Comparison of ENCODE assay signal across 17 cellular contexts in the genomic region with DNA sequence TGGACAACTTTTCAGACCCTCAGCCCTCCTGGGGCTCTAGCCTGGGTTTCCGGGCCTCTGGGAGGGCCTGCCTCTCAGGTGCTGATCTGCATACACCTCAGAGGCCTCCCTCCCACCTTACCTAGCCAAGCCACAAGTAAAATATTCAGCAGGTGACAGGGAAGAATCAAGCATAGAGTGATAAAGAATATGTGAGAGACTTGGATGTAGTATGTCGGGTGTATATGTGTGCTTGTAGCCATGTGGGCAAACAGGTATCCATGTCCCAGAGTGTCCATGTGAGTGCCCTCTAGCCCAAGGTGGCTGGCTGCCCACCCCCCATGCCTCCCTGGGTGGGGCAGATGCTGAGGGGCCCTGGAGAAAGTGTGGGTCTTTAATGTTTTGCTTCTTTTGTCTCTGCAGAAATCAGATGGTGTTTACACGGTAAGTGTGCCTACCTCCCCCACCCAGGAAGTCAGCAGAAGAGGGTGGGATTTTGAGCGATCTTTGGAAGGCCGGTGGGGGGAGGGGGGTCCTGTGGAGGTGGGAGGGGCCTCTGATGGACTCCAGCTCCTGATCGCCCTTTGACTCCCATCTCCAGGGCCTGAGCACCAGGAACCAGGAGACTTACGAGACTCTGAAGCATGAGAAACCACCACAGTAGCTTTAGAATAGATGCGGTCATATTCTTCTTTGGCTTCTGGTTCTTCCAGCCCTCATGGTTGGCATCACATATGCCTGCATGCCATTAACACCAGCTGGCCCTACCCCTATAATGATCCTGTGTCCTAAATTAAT. TPM values are rescaled to one million over a fixed set of nuclear protein-coding genes. Genes with fewer than 3 reads are reported as not detected.
A peak's percentile ranks its signal among the peaks of the same experiment; 100 is the strongest.
DNase-seq lines count a peak whose midpoint lies in the region; ATAC-seq and TF ChIP-seq lines count a peak whose summit lies in the region.
"Had no signal": no experiment of that assay in that cellular context is flagged by ENCODE, and none has a peak within 500 bp of the region (broad histone marks: within the 10 kb centered on the region; RNA-seq: fewer than 3 reads in every experiment).

No MANE protein-coding gene starts in this region.

- CTCF ChIA-PET in activated CD8-positive, alpha-beta T cell treated with anti-CD3 and anti-CD28 coated beads for 36 hours (lab: Charles Lee), result interaction anchor here (0.9 to 15.8 kb wide), 7 partner anchors 9 to 164 kb away, joined by 3 to 306 read pairs (median 6); partner anchors contain the start of genes ADAMTS4 and NDUFS2

- H4K5ac ChIP-seq in mesendoderm (ENCODE audit: low read length), result no peak overlapping the region

- H3K9ac ChIP-seq in mesendoderm (ENCODE audit: low read length), result no peak overlapping the region

- H2BK120ac ChIP-seq in mesendoderm (ENCODE audit: low read depth, low read length), result no peak overlapping the region

- no peak overlapping the region for H3K23ac ChIP-seq in mesendoderm (ENCODE audit: low read length)

- H3K4me1 Mint-ChIP-seq in T-helper 2 cell treated with Interferon-gamma antibody and Interleukin-4, amounts not matched to agents 5 μg/mL and 100 μg/mL, for 36 hours (ENCODE audit: low read depth), result peaks cover 29% of the 10 kb centered on the region
- H3K4me1 Mint-ChIP-seq in activated CD8-positive, alpha-beta T cell treated with anti-CD3 and anti-CD28 coated beads for 36 hours (ENCODE audit: low read depth), result peaks cover 54% of the 10 kb centered on the region
- peaks cover 65% of the 10 kb centered on the region for H3K4me1 Mint-ChIP-seq in stimulated activated naive CD8-positive, alpha-beta T cell treated with anti-CD3 and anti-CD28 coated beads, Interleukin-15, amount 100 ng/mL, for 72 hours

- H3K27ac ChIP-seq in right lobe of liver (peak overlapping the region; percentile 6 to 93 (median 90)), mesendoderm (ENCODE audit: low read depth, low read length) (no peak overlapping the region)
- H3K27ac ChIP-seq: 22Rv1 had no signal

- H3K36me3 Mint-ChIP-seq in T-helper 2 cell treated with Interferon-gamma antibody and Interleukin-4, amounts not matched to agents 5 μg/mL and 100 μg/mL, for 36 hours (ENCODE audit: low read depth), result peaks cover 16% of the 10 kb centered on the region
- peaks cover 15% of the 10 kb centered on the region for H3K36me3 Mint-ChIP-seq in activated CD8-positive, alpha-beta T cell treated with anti-CD3 and anti-CD28 coated beads for 36 hours (ENCODE audit: low read depth)

- H3K9me3 ChIP-seq in right lobe of liver, result no peaks in the 10 kb centered on the region
- H3K9me3 ChIP-seq: gastrocnemius medialis had no signal

- peak; percentile 11 for TF ChIP-seq POLR2A in right lobe of liver (IDR thresholded peaks at IDR 0.05)

- no peak overlapping the region for H3K4me2 ChIP-seq in mesendoderm (ENCODE audit: low read length)

- DNase-seq in T-helper 2 cell treated with Interferon-gamma antibody and Interleukin-4, amounts not matched to agents 5 μg/mL and 100 μg/mL, for 36 hours (ENCODE audit: low spot score), result no peak
- DNase-seq in T-helper 2 cell, result no peak
- no peak for DNase-seq in activated CD8-positive, alpha-beta T cell treated with anti-CD3 and anti-CD28 coated beads for 36 hours
- DNase-seq in right lobe of liver, result no peak
- no peak for DNase-seq in stimulated activated naive CD8-positive, alpha-beta T cell treated with anti-CD3 and anti-CD28 coated beads, Interleukin-15, amount 100 ng/mL, for 72 hours
- DNase-seq in HuH-7.5 (ENCODE audit: low spot score), result no peak
- no peak for DNase-seq in mesendoderm
- no peak for DNase-seq in NCI-H2107 treated with DMSO at 0.1 percent for 48 hours (lab: John Stamatoyannopoulos, UW; ENCODE audit: unreplicated experiment)
- DNase-seq: gastrocnemius medialis, H9, islet precursor cell, NCI-H187, NCI-H526, T-helper 1 cell had no signal

- no peaks in the 10 kb centered on the region for H3K79me2 ChIP-seq in mesendoderm (ENCODE audit: control insufficient read depth, insufficient read depth, low read length)

- H3K4me3 ChIP-seq in right lobe of liver, result no peak overlapping the region
- H3K4me3 ChIP-seq in mesendoderm (ENCODE audit: low read length), result no peak overlapping the region

- no peak overlapping the region for H2BK5ac ChIP-seq in mesendoderm (ENCODE audit: low read length)

- peaks cover 0 to 53% (median 8%) of the 10 kb centered on the region in 4 donors for H3K4me1 ChIP-seq in right lobe of liver
- H3K4me1 ChIP-seq in mesendoderm (ENCODE audit: control insufficient read depth, low read depth, low read length), result no peaks in the 10 kb centered on the region
- H3K4me1 ChIP-seq: gastrocnemius medialis had no signal

- intact Hi-C loops in activated CD8-positive, alpha-beta T cell treated with anti-CD3 and anti-CD28 coated beads for 36 hours (cut with micrococcal nuclease), result no loop called here
- intact Hi-C loops in right lobe of liver (cut with DNase I), result no loop called here

- no peaks in the 10 kb centered on the region for H3K79me1 ChIP-seq in mesendoderm (ENCODE audit: low read length)

- no peak for ATAC-seq in activated CD8-positive, alpha-beta T cell treated with anti-CD3 and anti-CD28 coated beads for 36 hours
- ATAC-seq in right lobe of liver, result peak in 2 of 4 donors; percentile 0 to 11
- no peak for ATAC-seq in stimulated activated naive CD8-positive, alpha-beta T cell treated with anti-CD3 and anti-CD28 coated beads, Interleukin-15, amount 100 ng/mL, for 72 hours
- ATAC-seq: gastrocnemius medialis had no signal

- no peak overlapping the region for H2AK5ac ChIP-seq in mesendoderm (ENCODE audit: low read length)

- H2BK15ac ChIP-seq in mesendoderm (replicated peaks; ENCODE audit: low read depth), result no peak overlapping the region

- H3K36me3 ChIP-seq in right lobe of liver (peaks cover 0 to 13% (median 4%) of the 10 kb centered on the region in 4 donors), mesendoderm (ENCODE audit: control insufficient read depth, insufficient read depth, low read length) (peaks cover 3% of the 10 kb centered on the region)

- no peak overlapping the region for H3K4me3 Mint-ChIP-seq in T-helper 2 cell treated with Interferon-gamma antibody and Interleukin-4, amounts not matched to agents 5 μg/mL and 100 μg/mL, for 36 hours
- no peak overlapping the region for H3K4me3 Mint-ChIP-seq in activated CD8-positive, alpha-beta T cell treated with anti-CD3 and anti-CD28 coated beads for 36 hours
- peak overlapping the region; percentile 34 to 36 for H3K4me3 Mint-ChIP-seq in stimulated activated naive CD8-positive, alpha-beta T cell treated with anti-CD3 and anti-CD28 coated beads, Interleukin-15, amount 100 ng/mL, for 72 hours
- H3K4me3 Mint-ChIP-seq: H9 had no signal

- TF ChIP-seq CTCF in activated CD8-positive, alpha-beta T cell treated with anti-CD3 and anti-CD28 coated beads for 36 hours (IDR thresholded peaks at IDR 0.05), result no peak
- TF ChIP-seq CTCF in right lobe of liver (IDR thresholded peaks at IDR 0.05), result no peak

- H3K18ac ChIP-seq in mesendoderm (ENCODE audit: low read length), result no peak overlapping the region

- no peak overlapping the region for H3K56ac ChIP-seq in mesendoderm (ENCODE audit: low read length)

- H3K27me3 ChIP-seq in right lobe of liver (no peaks in the 10 kb centered on the region), mesendoderm (ENCODE audit: insufficient read depth, low read length, poor library complexity) (no peaks in the 10 kb centered on the region)
- H3K27me3 ChIP-seq: gastrocnemius medialis had no signal

- POLR2A ChIA-PET in activated CD8-positive, alpha-beta T cell treated with anti-CD3 and anti-CD28 coated beads for 36 hours (lab: Charles Lee), result interaction anchor here (0.6 to 9.4 kb wide), 4 partner anchors 12 to 32 kb away, joined by 3 to 82 read pairs (median 4); partner anchors contain the start of genes ADAMTS4 and NDUFS2

- no peak overlapping the region for H4K8ac ChIP-seq in mesendoderm (ENCODE audit: low read depth, low read length)

- 24% methylated on average over 3 of the region's 8 CpGs for WGBS in right lobe of liver (ENCODE audit: insufficient coverage, low coverage, low lambda C conversion rate, missing lambda C conversion rate)
- no CpG with 5 or more reads among the region's 8 CpGs for WGBS in mesendoderm (ENCODE audit: extremely low coverage, insufficient coverage, low lambda C conversion rate)

- no peak overlapping the region for H3K4ac ChIP-seq in mesendoderm (ENCODE audit: low read depth, low read length)

- no peaks in the 10 kb centered on the region for H3K27me3 Mint-ChIP-seq in T-helper 2 cell treated with Interferon-gamma antibody and Interleukin-4, amounts not matched to agents 5 μg/mL and 100 μg/mL, for 36 hours (ENCODE audit: low read depth)
- no peaks in the 10 kb centered on the region for H3K27me3 Mint-ChIP-seq in activated CD8-positive, alpha-beta T cell treated with anti-CD3 and anti-CD28 coated beads for 36 hours
- no peaks in the 10 kb centered on the region for H3K27me3 Mint-ChIP-seq in stimulated activated naive CD8-positive, alpha-beta T cell treated with anti-CD3 and anti-CD28 coated beads, Interleukin-15, amount 100 ng/mL, for 72 hours

- no peaks in the 10 kb centered on the region for H3K9me3 Mint-ChIP-seq in T-helper 2 cell treated with Interferon-gamma antibody and Interleukin-4, amounts not matched to agents 5 μg/mL and 100 μg/mL, for 36 hours
- H3K9me3 Mint-ChIP-seq in activated CD8-positive, alpha-beta T cell treated with anti-CD3 and anti-CD28 coated beads for 36 hours, result no peaks in the 10 kb centered on the region
- no peaks in the 10 kb centered on the region for H3K9me3 Mint-ChIP-seq in stimulated activated naive CD8-positive, alpha-beta T cell treated with anti-CD3 and anti-CD28 coated beads, Interleukin-15, amount 100 ng/mL, for 72 hours
- H3K9me3 Mint-ChIP-seq: H9 had no signal

- peak overlapping the region; percentile 39 for H3K27ac Mint-ChIP-seq in T-helper 2 cell treated with Interferon-gamma antibody and Interleukin-4, amounts not matched to agents 5 μg/mL and 100 μg/mL, for 36 hours
- peak overlapping the region; percentile 76 for H3K27ac Mint-ChIP-seq in activated CD8-positive, alpha-beta T cell treated with anti-CD3 and anti-CD28 coated beads for 36 hours
- H3K27ac Mint-ChIP-seq in stimulated activated naive CD8-positive, alpha-beta T cell treated with anti-CD3 and anti-CD28 coated beads, Interleukin-15, amount 100 ng/mL, for 72 hours, result peak overlapping the region; percentile 77 to 88

RNA-seq across cellular contexts. Expression of gene FCER1G, which starts 3.4 kb away (rescaled TPM):
- total RNA-seq in activated CD8-positive, alpha-beta T cell treated with anti-CD3 and anti-CD28 coated beads for 36 hours, result under 1 TPM; 0.60 to 0.81 TPM
- total RNA-seq in right lobe of liver, result 10 to 100 TPM; 11.5 to 54.0 (median 19.0) TPM
- polyA plus RNA-seq in mesendoderm (2013, experiment 1 of 2), result 0.56 TPM
- 0.80 TPM for polyA plus RNA-seq in mesendoderm (2013, experiment 2 of 2)
- total RNA-seq: renal cortical epithelial cell had no signal

RNA-seq across cellular contexts. Expression of gene APOA2, which starts 4.9 kb away (rescaled TPM):
- total RNA-seq in activated CD8-positive, alpha-beta T cell treated with anti-CD3 and anti-CD28 coated beads for 36 hours, result not detected
- total RNA-seq in right lobe of liver, result over 10,000 TPM in 2 of 6 experiments, 1,000 to 10,000 TPM in 4; 3,802 to 16,527 (median 7,524) TPM
- 0.60 TPM for polyA plus RNA-seq in mesendoderm (2013, experiment 1 of 2)
- polyA plus RNA-seq in mesendoderm (2013, experiment 2 of 2), result 0.50 TPM
- total RNA-seq: H9, LHCN-M2, renal cortical epithelial cell had no signal

RNA-seq across cellular contexts. Expression of gene TOMM40L, which starts 7.4 kb away (rescaled TPM):
- total RNA-seq in activated CD8-positive, alpha-beta T cell treated with anti-CD3 and anti-CD28 coated beads for 36 hours, result 10 to 100 TPM; 11.6 to 12.1 TPM
- 10 to 100 TPM in 3 of 6 experiments, 1 to 10 TPM in 3; 4.3 to 18.5 (median 8.1) TPM for total RNA-seq in right lobe of liver
- polyA plus RNA-seq in mesendoderm (2013, experiment 1 of 2), result 12.4 TPM
- 12.1 TPM for polyA plus RNA-seq in mesendoderm (2013, experiment 2 of 2)

RNA-seq across cellular contexts. Expression of gene NDUFS2, which starts 16.3 kb away (rescaled TPM):
- 10 to 100 TPM; 85.9 to 97.1 TPM for total RNA-seq in activated CD8-positive, alpha-beta T cell treated with anti-CD3 and anti-CD28 coated beads for 36 hours
- 100 to 1,000 TPM in 5 of 6 experiments, 10 to 100 TPM in 1; 91.1 to 157 (median 107) TPM for total RNA-seq in right lobe of liver
- 35.6 TPM for polyA plus RNA-seq in mesendoderm (2013, experiment 1 of 2)
- 35.4 TPM for polyA plus RNA-seq in mesendoderm (2013, experiment 2 of 2)

RNA-seq across cellular contexts. Expression of gene NR1I3, which starts 19.5 kb away (rescaled TPM):
- not detected for total RNA-seq in activated CD8-positive, alpha-beta T cell treated with anti-CD3 and anti-CD28 coated beads for 36 hours
- total RNA-seq in right lobe of liver, result 100 to 1,000 TPM in 3 of 6 experiments, 10 to 100 TPM in 3; 24.1 to 169 (median 85.7) TPM
- not detected for polyA plus RNA-seq in mesendoderm (2013, experiment 1 of 2)
- polyA plus RNA-seq in mesendoderm (2013, experiment 2 of 2), result not detected
- total RNA-seq: gastrocnemius medialis, H9, LHCN-M2, renal cortical epithelial cell had no signal

Comparison
In these comparisons a context has a peak if more than half of its experiments do, and no peak if none do; other contexts are left out.
1. H3K4me3 Mint-ChIP-seq: peak in stimulated activated naive CD8-positive, alpha-beta T cell treated with anti-CD3 and anti-CD28 coated beads, Interleukin-15, amount 100 ng/mL, for 72 hours (2 of 2); none in T-helper 2 cell treated with Interferon-gamma antibody and Interleukin-4, amounts not matched to agents 5 μg/mL and 100 μg/mL, for 36 hours (single experiment) and activated CD8-positive, alpha-beta T cell treated with anti-CD3 and anti-CD28 coated beads for 36 hours (single experiment).
2. RNA of gene FCER1G, which starts 3.4 kb away (total RNA-seq): 11.5 to 54.0 TPM in right lobe of liver; 0.60 to 0.81 TPM in activated CD8-positive, alpha-beta T cell treated with anti-CD3 and anti-CD28 coated beads for 36 hours; every median in the first group is over 4 times any median in the second.
3. RNA of gene APOA2, which starts 4.9 kb away (total RNA-seq): 3,802 to 16,527 TPM in right lobe of liver; not detected in activated CD8-positive, alpha-beta T cell treated with anti-CD3 and anti-CD28 coated beads for 36 hours; every median in the first group is over 1,000 times any median in the second.
4. Peak in every context shown above with its lines, with median percentiles within 50 percentile points of each other: H3K27ac Mint-ChIP-seq.